ENCODE assay signal across 8 cellular contexts in the genomic region with DNA sequence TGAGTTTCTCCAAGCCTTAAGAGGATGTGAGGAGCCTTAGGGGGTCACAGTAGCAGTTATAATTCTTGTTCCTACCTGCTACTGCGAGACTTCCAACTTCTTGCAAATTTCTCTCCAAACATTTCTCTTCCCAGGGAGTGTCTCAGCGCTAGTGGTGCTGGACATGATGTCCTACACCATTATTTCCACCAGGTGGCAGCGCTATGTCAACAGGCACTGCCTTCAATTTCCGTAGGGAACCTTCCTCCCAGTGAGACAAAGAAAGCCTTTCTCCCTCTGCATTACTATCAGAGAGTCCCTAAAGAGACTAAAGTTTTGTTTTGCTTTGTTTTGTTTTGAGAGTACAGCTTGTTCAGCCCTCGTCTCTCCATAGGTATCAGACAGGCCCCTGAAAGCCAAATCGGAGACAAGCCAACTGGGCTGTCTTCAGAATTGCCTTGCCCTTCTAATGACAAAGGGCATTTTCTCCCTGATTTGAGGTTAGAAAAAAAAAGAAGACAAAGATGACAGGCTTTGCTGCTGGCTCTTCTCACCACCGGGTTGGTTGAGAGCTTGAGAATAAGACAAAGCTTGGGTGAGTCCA. TPM values are rescaled to one million over a fixed set of nuclear protein-coding genes. Genes with fewer than 3 reads are reported as not detected.
A peak's percentile ranks its signal among the peaks of the same experiment; 100 is the strongest.
DNase-seq lines count a peak whose midpoint lies in the region; ATAC-seq and TF ChIP-seq lines count a peak whose summit lies in the region.

No MANE protein-coding gene starts in this region.

- H2AFZ ChIP-seq in neural progenitor cell (replicated peaks), result peak overlapping the region; percentile 77

- no peaks in the 10 kb centered on the region for H3K9me3 Mint-ChIP-seq in activated CD8-positive, alpha-beta memory T cell treated with anti-CD3 and anti-CD28 coated beads, Interleukin-2, amount 10 ng/mL, durations not matched to agents 7 days and 5 days (ENCODE audit: low read depth)
- peaks cover 8% of the 10 kb centered on the region for H3K9me3 Mint-ChIP-seq in neural progenitor cell

- no peak overlapping the region for H3K27ac ChIP-seq in HL-60 (replicated peaks)
- H3K27ac ChIP-seq in neural progenitor cell, result peak overlapping the region; percentile 77

- no peaks in the 10 kb centered on the region for H4K20me1 ChIP-seq in neural progenitor cell (ENCODE audit: low read depth)

- CTCF ChIA-PET in activated CD8-positive, alpha-beta memory T cell treated with anti-CD3 and anti-CD28 coated beads, Interleukin-2, amount 10 ng/mL, durations not matched to agents 7 days and 5 days (lab: Charles Lee), result interaction anchor here (0.8 to 3.8 kb wide), 14 partner anchors 8 to 206 kb away, joined by 3 to 37 read pairs (median 3); no protein-coding TSS in a partner anchor

- no peaks in the 10 kb centered on the region for H3K36me3 ChIP-seq in neural progenitor cell

- no peak overlapping the region for H3K4me3 Mint-ChIP-seq in activated CD8-positive, alpha-beta memory T cell treated with anti-CD3 and anti-CD28 coated beads, Interleukin-2, amount 10 ng/mL, durations not matched to agents 7 days and 5 days
- H3K4me3 Mint-ChIP-seq in neural progenitor cell, result peak overlapping the region; percentile 39

- TF ChIP-seq CTCF in HL-60 (IDR thresholded peaks at IDR 0.05; ENCODE audit: insufficient read depth, low read length) (peak; percentile 60), neural progenitor cell (IDR thresholded peaks at IDR 0.05) (peak; percentile 89)

- no peaks in the 10 kb centered on the region for H3K27me3 ChIP-seq in HL-60 (ENCODE audit: insufficient read depth, poor library complexity, severe bottlenecking)
- no peaks in the 10 kb centered on the region for H3K27me3 ChIP-seq in neural progenitor cell

- H3K27me3 Mint-ChIP-seq in activated CD8-positive, alpha-beta memory T cell treated with anti-CD3 and anti-CD28 coated beads, Interleukin-2, amount 10 ng/mL, durations not matched to agents 7 days and 5 days, result no peaks in the 10 kb centered on the region
- H3K27me3 Mint-ChIP-seq in neural progenitor cell (ENCODE audit: insufficient read depth, low read depth), result peaks cover 2% of the 10 kb centered on the region

- no peak overlapping the region for H3K27ac Mint-ChIP-seq in activated CD8-positive, alpha-beta memory T cell treated with anti-CD3 and anti-CD28 coated beads, Interleukin-2, amount 10 ng/mL, durations not matched to agents 7 days and 5 days
- peak overlapping the region; percentile 99 for H3K27ac Mint-ChIP-seq in neural progenitor cell

- H3K4me2 ChIP-seq in neural progenitor cell, result peak overlapping the region; percentile 64

- peaks cover 3% of the 10 kb centered on the region for H3K36me3 Mint-ChIP-seq in activated CD8-positive, alpha-beta memory T cell treated with anti-CD3 and anti-CD28 coated beads, Interleukin-2, amount 10 ng/mL, durations not matched to agents 7 days and 5 days
- H3K36me3 Mint-ChIP-seq in neural progenitor cell, result peaks cover 10% of the 10 kb centered on the region

- H3K4me3 ChIP-seq in HL-60 (replicated peaks; ENCODE audit: insufficient read depth, low read length) (no peak overlapping the region), neural progenitor cell (no peak overlapping the region)

- no peak for ATAC-seq in activated CD8-positive, alpha-beta memory T cell treated with anti-CD3 and anti-CD28 coated beads, Interleukin-2, amount 10 ng/mL, durations not matched to agents 7 days and 5 days
- no peak for ATAC-seq in HG03571 (IDR thresholded peaks at IDR 0.05; ENCODE audit: unreplicated experiment)

- H3K4me1 Mint-ChIP-seq in activated CD8-positive, alpha-beta memory T cell treated with anti-CD3 and anti-CD28 coated beads, Interleukin-2, amount 10 ng/mL, durations not matched to agents 7 days and 5 days, result peaks cover 4% of the 10 kb centered on the region
- H3K4me1 Mint-ChIP-seq in neural progenitor cell, result peaks cover 48% of the 10 kb centered on the region

- H3K4me1 ChIP-seq in neural progenitor cell, result peaks cover 37% of the 10 kb centered on the region

- no peaks in the 10 kb centered on the region for H3K9me3 ChIP-seq in neural progenitor cell (ENCODE audit: low read depth)

- H3K79me2 ChIP-seq in neural progenitor cell (ENCODE audit: low read depth), result no peaks in the 10 kb centered on the region

- peaks cover 27% of the 10 kb centered on the region for H3F3A ChIP-seq in neural progenitor cell (ENCODE audit: low read depth)

- peak; percentile 55 for DNase-seq in activated CD8-positive, alpha-beta memory T cell treated with anti-CD3 and anti-CD28 coated beads, Interleukin-2, amount 10 ng/mL, durations not matched to agents 7 days and 5 days
- no peak for DNase-seq in activated CD8-positive, alpha-beta memory T cell treated with anti-CD3 and anti-CD28 coated beads for 24 hours
- DNase-seq in HL-60 (ENCODE audit: low read depth in 1 of 2, low spot score in 1 of 2) (peak; percentile 35 to 50), NCI-H774 (lab: John Stamatoyannopoulos, UW) (peak; percentile 45), fibroblast of the conjunctiva (ENCODE audit: low read depth) (peak; percentile 49), neural progenitor cell (ENCODE audit: low spot score) (peak; percentile 90)
- DNase-seq in activated T-cell treated with anti-CD3 and anti-CD28 coated beads, Interleukin-2, amount 50 U/mL, for 48 hours, result peak; percentile 47 to 51

- H3K9ac ChIP-seq in neural progenitor cell, result no peak overlapping the region

RNA-seq across cellular contexts. Expression of gene GGCT, which starts 44.2 kb away (rescaled TPM):
- total RNA-seq in activated CD8-positive, alpha-beta memory T cell treated with anti-CD3 and anti-CD28 coated beads, Interleukin-2, amount 10 ng/mL, durations not matched to agents 7 days and 5 days, result 10 to 100 TPM; 46.1 to 58.8 TPM
- total RNA-seq in neural progenitor cell (ENCODE audit: low replicate concordance), result 97.1 and 160 TPM in 2 replicates

RNA-seq across cellular contexts. Expression of gene GARS1, which starts 45.8 kb away (rescaled TPM):
- 100 to 1,000 TPM; 203 to 260 TPM for total RNA-seq in activated CD8-positive, alpha-beta memory T cell treated with anti-CD3 and anti-CD28 coated beads, Interleukin-2, amount 10 ng/mL, durations not matched to agents 7 days and 5 days
- total RNA-seq in neural progenitor cell (ENCODE audit: low replicate concordance), result 95.9 and 116 TPM in 2 replicates
